Comparison of ENCODE assay signal across 18 cellular contexts in genomic region chr6:43996614-43997341, GRCh38.
DNase-seq lines count a peak whose midpoint lies in the region; ATAC-seq and TF ChIP-seq lines count a peak whose summit lies in the region.
"Had no signal": no experiment of that assay in that cellular context is flagged by ENCODE, and none has a peak within 500 bp of the region (broad histone marks: within the 10 kb centered on the region; RNA-seq: fewer than 3 reads in every experiment).

No MANE protein-coding gene starts in this region.

- no peaks in the 10 kb centered on the region for H3K27me3 Mint-ChIP-seq in Calu3 (ENCODE audit: unreplicated experiment)

- 65 to 79% methylated on average over 6 to 7 of the region's 8 CpGs for WGBS in gastroesophageal sphincter (ENCODE audit: low coverage in 1 of 2), 2 donors

- no peaks in the 10 kb centered on the region for H3K9me3 ChIP-seq in RWPE2 (ENCODE audit: severe bottlenecking)
- no peaks in the 10 kb centered on the region for H3K9me3 ChIP-seq in gastroesophageal sphincter
- H3K9me3 ChIP-seq in skeletal muscle satellite cell (replicated peaks; ENCODE audit: low read length) = no peaks in the 10 kb centered on the region
- no peaks in the 10 kb centered on the region for H3K9me3 ChIP-seq in ascending aorta

- intact Hi-C loops in Calu3 (cut with micrococcal nuclease; ENCODE audit: unreplicated experiment) = no loop called here
- intact Hi-C loops in ascending aorta (cut with DNase I) = no loop called here

- H3K27ac ChIP-seq in RWPE2 (ENCODE audit: poor library complexity, severe bottlenecking) (no peak overlapping the region), gastroesophageal sphincter (peak overlapping the region in 3 of 4 donors; percentile 50 to 69 (median 60)), ascending aorta (peak overlapping the region in 1 of 2 donors; percentile 66)
- H3K27ac ChIP-seq: coronary artery, foreskin keratinocyte, skin epidermis had no signal

- DNase-seq in Calu3 = no peak
- peak; percentile 38 for DNase-seq in RWPE2 (ENCODE audit: low spot score)
- no peak for DNase-seq in ascending aorta (ENCODE audit: low spot score in 2 of 2)
- DNase-seq in anterior cingulate cortex (lab: John Stamatoyannopoulos, UW) = no peak
- DNase-seq: activated CD4-positive, alpha-beta T cell treated with anti-CD3 and anti-CD28 coated beads for 48 hours; C1 segment of cervical spinal cord; GF-D8; NCI-H1436; NCI-H2171 treated with DMSO at 0.1 percent for 48 hours; NCI-H774; stimulated activated CD4-positive, alpha-beta T cell treated with anti-CD3 and anti-CD28 coated beads, Interleukin-4, amount 100 ng/mL, for 24 hours had no signal

- peak overlapping the region; percentile 1 for H3K9ac ChIP-seq in skeletal muscle satellite cell (ENCODE audit: low read depth, low read length)

- peak overlapping the region; percentile 32 for H3K27ac Mint-ChIP-seq in Calu3 (ENCODE audit: unreplicated experiment)

- peaks cover 36% of the 10 kb centered on the region for H3K36me3 Mint-ChIP-seq in Calu3 (ENCODE audit: insufficient read depth, unreplicated experiment)

- no peak for TF ChIP-seq EP300 in gastroesophageal sphincter (IDR thresholded peaks at IDR 0.05)

- no peaks in the 10 kb centered on the region for H3K27me3 ChIP-seq in RWPE2 (ENCODE audit: insufficient read depth, poor library complexity, severe bottlenecking)
- peaks cover under 1% of the 10 kb centered on the region for H3K27me3 ChIP-seq in gastroesophageal sphincter
- H3K27me3 ChIP-seq in skeletal muscle satellite cell (ENCODE audit: control insufficient read depth, insufficient read depth, low read length) = peaks cover 3% of the 10 kb centered on the region
- no peaks in the 10 kb centered on the region for H3K27me3 ChIP-seq in ascending aorta
- H3K27me3 ChIP-seq: foreskin keratinocyte had no signal

- no peak overlapping the region for H3K4me2 ChIP-seq in skeletal muscle satellite cell (ENCODE audit: low read length)

- H3K4me1 ChIP-seq in RWPE2 (ENCODE audit: insufficient read depth, poor library complexity, severe bottlenecking) = peaks cover 9% of the 10 kb centered on the region
- H3K4me1 ChIP-seq in gastroesophageal sphincter = peaks cover 0 to 26% (median 0%) of the 10 kb centered on the region in 3 donors
- H3K4me1 ChIP-seq in skeletal muscle satellite cell (ENCODE audit: control insufficient read depth, insufficient read depth, low read length) = peaks cover 7% of the 10 kb centered on the region
- H3K4me1 ChIP-seq in ascending aorta = peaks cover 3 to 7% of the 10 kb centered on the region in 2 donors

- no TSS peak for BruUV-seq in Calu3 (replicated peaks; lab: Mats Ljungman, UMichigan)

- no peaks in the 10 kb centered on the region for H3K36me3 ChIP-seq in RWPE2 (ENCODE audit: low read depth)
- H3K36me3 ChIP-seq in gastroesophageal sphincter = no peaks in the 10 kb centered on the region
- H3K36me3 ChIP-seq in skeletal muscle satellite cell (ENCODE audit: insufficient read depth, low read length) = no peaks in the 10 kb centered on the region
- no peaks in the 10 kb centered on the region for H3K36me3 ChIP-seq in ascending aorta

- CTCF ChIA-PET in Calu3 (lab: Charles Lee) = interaction anchor here (1.0 to 1.1 kb wide), 2 partner anchors 11 to 56 kb away, joined by 3 to 4 read pairs; no protein-coding TSS in a partner anchor

- H3K4me3 ChIP-seq in RWPE2 (ENCODE audit: severe bottlenecking) (no peak overlapping the region), gastroesophageal sphincter (no peak overlapping the region), skeletal muscle satellite cell (ENCODE audit: low read length) (no peak overlapping the region), ascending aorta (no peak overlapping the region)
- H3K4me3 ChIP-seq: coronary artery, skin epidermis had no signal

- no peak for TF ChIP-seq POLR2A in gastroesophageal sphincter (IDR thresholded peaks at IDR 0.05)

- no peak overlapping the region for H3K4me3 Mint-ChIP-seq in Calu3 (ENCODE audit: low read depth, unreplicated experiment)

- no peaks in the 10 kb centered on the region for H3K9me3 Mint-ChIP-seq in Calu3 (ENCODE audit: low read depth, unreplicated experiment)

- peaks cover 77% of the 10 kb centered on the region for H3K4me1 Mint-ChIP-seq in Calu3 (ENCODE audit: low read depth, unreplicated experiment)

- TF ChIP-seq CTCF in Calu3 (IDR thresholded peaks at IDR 0.05; ENCODE audit: unreplicated experiment) (no peak), RWPE2 (IDR thresholded peaks at IDR 0.05; ENCODE audit: poor library complexity, severe bottlenecking) (no peak), gastroesophageal sphincter (IDR thresholded peaks at IDR 0.05) (no peak), ascending aorta (IDR thresholded peaks at IDR 0.05) (no peak)

- ATAC-seq in RWPE2 (ENCODE audit: low read depth) (no peak), gastroesophageal sphincter (no peak), GM19452 (IDR thresholded peaks at IDR 0.05; ENCODE audit: unreplicated experiment) (no peak)
- ATAC-seq: Panc1 had no signal
